Comparison of ENCODE assay signal across 1 cellular context in genomic region chr16:2205104-2205966, GRCh38.
A peak's percentile ranks its signal among the peaks of the same experiment; 100 is the strongest.
TF ChIP-seq lines count a peak whose summit lies in the region.

A gene with protein sequence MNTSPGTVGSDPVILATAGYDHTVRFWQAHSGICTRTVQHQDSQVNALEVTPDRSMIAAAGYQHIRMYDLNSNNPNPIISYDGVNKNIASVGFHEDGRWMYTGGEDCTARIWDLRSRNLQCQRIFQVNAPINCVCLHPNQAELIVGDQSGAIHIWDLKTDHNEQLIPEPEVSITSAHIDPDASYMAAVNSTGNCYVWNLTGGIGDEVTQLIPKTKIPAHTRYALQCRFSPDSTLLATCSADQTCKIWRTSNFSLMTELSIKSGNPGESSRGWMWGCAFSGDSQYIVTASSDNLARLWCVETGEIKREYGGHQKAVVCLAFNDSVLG (plus strand): TSS chr16:2205454. CDS start chr16:2206086, 632 bp downstream.

TF ChIP-seq in GM12878, 131 proteins besides CTCF, POLR2A, EP300 and RAD21 (continued from another document and continues in another):
- TF ChIP-seq, protein P1, sequence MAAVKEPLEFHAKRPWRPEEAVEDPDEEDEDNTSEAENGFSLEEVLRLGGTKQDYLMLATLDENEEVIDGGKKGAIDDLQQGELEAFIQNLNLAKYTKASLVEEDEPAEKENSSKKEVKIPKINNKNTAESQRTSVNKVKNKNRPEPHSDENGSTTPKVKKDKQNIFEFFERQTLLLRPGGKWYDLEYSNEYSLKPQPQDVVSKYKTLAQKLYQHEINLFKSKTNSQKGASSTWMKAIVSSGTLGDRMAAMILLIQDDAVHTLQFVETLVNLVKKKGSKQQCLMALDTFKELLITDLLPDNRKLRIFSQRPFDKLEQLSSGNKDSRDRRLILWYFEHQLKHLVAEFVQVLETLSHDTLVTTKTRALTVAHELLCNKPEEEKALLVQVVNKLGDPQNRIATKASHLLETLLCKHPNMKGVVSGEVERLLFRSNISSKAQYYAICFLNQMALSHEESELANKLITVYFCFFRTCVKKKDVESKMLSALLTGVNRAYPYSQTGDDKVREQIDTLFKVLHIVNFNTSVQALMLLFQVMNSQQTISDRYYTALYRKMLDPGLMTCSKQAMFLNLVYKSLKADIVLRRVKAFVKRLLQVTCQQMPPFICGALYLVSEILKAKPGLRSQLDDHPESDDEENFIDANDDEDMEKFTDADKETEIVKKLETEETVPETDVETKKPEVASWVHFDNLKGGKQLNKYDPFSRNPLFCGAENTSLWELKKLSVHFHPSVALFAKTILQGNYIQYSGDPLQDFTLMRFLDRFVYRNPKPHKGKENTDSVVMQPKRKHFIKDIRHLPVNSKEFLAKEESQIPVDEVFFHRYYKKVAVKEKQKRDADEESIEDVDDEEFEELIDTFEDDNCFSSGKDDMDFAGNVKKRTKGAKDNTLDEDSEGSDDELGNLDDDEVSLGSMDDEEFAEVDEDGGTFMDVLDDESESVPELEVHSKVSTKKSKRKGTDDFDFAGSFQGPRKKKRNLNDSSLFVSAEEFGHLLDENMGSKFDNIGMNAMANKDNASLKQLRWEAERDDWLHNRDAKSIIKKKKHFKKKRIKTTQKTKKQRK (IDR thresholded peaks at IDR 0.05; ENCODE audit: low read depth, low read length): 0 out of 2 replicates have a peak, but pooled peaks have one; percentile 35
- TF ChIP-seq, protein P2, sequence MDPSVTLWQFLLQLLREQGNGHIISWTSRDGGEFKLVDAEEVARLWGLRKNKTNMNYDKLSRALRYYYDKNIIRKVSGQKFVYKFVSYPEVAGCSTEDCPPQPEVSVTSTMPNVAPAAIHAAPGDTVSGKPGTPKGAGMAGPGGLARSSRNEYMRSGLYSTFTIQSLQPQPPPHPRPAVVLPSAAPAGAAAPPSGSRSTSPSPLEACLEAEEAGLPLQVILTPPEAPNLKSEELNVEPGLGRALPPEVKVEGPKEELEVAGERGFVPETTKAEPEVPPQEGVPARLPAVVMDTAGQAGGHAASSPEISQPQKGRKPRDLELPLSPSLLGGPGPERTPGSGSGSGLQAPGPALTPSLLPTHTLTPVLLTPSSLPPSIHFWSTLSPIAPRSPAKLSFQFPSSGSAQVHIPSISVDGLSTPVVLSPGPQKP (IDR thresholded peaks at IDR 0.05; ENCODE audit: low read depth, low read length): no peak; the same call in 1 of the 2 replicates
- peak; percentile 93 for TF ChIP-seq NR2F1 (conservative IDR thresholded peaks at IDR 0.05)
- no peak for TF ChIP-seq TCF12 (IDR thresholded peaks at IDR 0.05; ENCODE audit: low read depth, low read length)
- TF ChIP-seq POLR2AphosphoS5 (IDR thresholded peaks at IDR 0.05; ENCODE audit: low read length): peak; percentile 83; the same call in 1 of the 2 replicates
- no peak for TF ChIP-seq MYB (IDR thresholded peaks at IDR 0.05; ENCODE audit: borderline replicate concordance, low read depth, low read length)
- TF ChIP-seq, protein P3, sequence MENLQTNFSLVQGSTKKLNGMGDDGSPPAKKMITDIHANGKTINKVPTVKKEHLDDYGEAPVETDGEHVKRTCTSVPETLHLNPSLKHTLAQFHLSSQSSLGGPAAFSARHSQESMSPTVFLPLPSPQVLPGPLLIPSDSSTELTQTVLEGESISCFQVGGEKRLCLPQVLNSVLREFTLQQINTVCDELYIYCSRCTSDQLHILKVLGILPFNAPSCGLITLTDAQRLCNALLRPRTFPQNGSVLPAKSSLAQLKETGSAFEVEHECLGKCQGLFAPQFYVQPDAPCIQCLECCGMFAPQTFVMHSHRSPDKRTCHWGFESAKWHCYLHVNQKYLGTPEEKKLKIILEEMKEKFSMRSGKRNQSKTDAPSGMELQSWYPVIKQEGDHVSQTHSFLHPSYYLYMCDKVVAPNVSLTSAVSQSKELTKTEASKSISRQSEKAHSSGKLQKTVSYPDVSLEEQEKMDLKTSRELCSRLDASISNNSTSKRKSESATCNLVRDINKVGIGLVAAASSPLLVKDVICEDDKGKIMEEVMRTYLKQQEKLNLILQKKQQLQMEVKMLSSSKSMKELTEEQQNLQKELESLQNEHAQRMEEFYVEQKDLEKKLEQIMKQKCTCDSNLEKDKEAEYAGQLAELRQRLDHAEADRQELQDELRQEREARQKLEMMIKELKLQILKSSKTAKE (IDR thresholded peaks at IDR 0.05; ENCODE audit: low read depth, poor library complexity, severe bottlenecking): no peak
- peak; percentile 41; the same call in 1 of the 2 replicates for TF ChIP-seq RAD51 (IDR thresholded peaks at IDR 0.05)
- TF ChIP-seq EZH2 (IDR thresholded peaks at IDR 0.05; ENCODE audit: borderline replicate concordance, control insufficient read depth, low read depth, low read length): no peak
- TF ChIP-seq ZNF384 (IDR thresholded peaks at IDR 0.05; ENCODE audit: borderline replicate concordance, low read depth, low read length): no peak
- TF ChIP-seq POLR2AphosphoS2 (IDR thresholded peaks at IDR 0.05; ENCODE audit: low read depth, low read length): peak; percentile 95
- TF ChIP-seq, protein P4, sequence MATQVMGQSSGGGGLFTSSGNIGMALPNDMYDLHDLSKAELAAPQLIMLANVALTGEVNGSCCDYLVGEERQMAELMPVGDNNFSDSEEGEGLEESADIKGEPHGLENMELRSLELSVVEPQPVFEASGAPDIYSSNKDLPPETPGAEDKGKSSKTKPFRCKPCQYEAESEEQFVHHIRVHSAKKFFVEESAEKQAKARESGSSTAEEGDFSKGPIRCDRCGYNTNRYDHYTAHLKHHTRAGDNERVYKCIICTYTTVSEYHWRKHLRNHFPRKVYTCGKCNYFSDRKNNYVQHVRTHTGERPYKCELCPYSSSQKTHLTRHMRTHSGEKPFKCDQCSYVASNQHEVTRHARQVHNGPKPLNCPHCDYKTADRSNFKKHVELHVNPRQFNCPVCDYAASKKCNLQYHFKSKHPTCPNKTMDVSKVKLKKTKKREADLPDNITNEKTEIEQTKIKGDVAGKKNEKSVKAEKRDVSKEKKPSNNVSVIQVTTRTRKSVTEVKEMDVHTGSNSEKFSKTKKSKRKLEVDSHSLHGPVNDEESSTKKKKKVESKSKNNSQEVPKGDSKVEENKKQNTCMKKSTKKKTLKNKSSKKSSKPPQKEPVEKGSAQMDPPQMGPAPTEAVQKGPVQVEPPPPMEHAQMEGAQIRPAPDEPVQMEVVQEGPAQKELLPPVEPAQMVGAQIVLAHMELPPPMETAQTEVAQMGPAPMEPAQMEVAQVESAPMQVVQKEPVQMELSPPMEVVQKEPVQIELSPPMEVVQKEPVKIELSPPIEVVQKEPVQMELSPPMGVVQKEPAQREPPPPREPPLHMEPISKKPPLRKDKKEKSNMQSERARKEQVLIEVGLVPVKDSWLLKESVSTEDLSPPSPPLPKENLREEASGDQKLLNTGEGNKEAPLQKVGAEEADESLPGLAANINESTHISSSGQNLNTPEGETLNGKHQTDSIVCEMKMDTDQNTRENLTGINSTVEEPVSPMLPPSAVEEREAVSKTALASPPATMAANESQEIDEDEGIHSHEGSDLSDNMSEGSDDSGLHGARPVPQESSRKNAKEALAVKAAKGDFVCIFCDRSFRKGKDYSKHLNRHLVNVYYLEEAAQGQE (IDR thresholded peaks at IDR 0.05; ENCODE audit: low read depth, low read length): no peak
- TF ChIP-seq ETV6 (conservative IDR thresholded peaks at IDR 0.05 in 1 of 2, IDR thresholded peaks at IDR 0.05 in 1 of 2; ENCODE audit: borderline replicate concordance in 1 of 2, low read depth in 1 of 2): no peak
- TF ChIP-seq MTA3 (IDR thresholded peaks at IDR 0.05; ENCODE audit: borderline replicate concordance, low read length): no peak
- TF ChIP-seq PKNOX1 (IDR thresholded peaks at IDR 0.05): no peak
- no peak for TF ChIP-seq MEF2A (IDR thresholded peaks at IDR 0.05; ENCODE audit: insufficient read depth, low read depth, low read length)
- TF ChIP-seq CREB1 (IDR thresholded peaks at IDR 0.05; ENCODE audit: low read depth): peak; percentile 56
- peak; percentile 73 for TF ChIP-seq RELA (IDR thresholded peaks at IDR 0.05; ENCODE audit: borderline replicate concordance, partially characterized antibody)
- TF ChIP-seq SREBF2 (IDR thresholded peaks at IDR 0.05; ENCODE audit: low read length): no peak
- no peak; the same call in 1 of the 2 replicates for TF ChIP-seq HDGF (IDR thresholded peaks at IDR 0.05)
- peak; percentile 88; the same call in 1 of the 2 replicates for TF ChIP-seq GATAD2B (conservative IDR thresholded peaks at IDR 0.05; ENCODE audit: low read depth)
- no peak for TF ChIP-seq NFIC (IDR thresholded peaks at IDR 0.05; ENCODE audit: low read depth, low read length)
- TF ChIP-seq SMAD1 (IDR thresholded peaks at IDR 0.05; ENCODE audit: low read depth, partially characterized antibody): no peak
- TF ChIP-seq ZNF217 (IDR thresholded peaks at IDR 0.05): peak; percentile 69
- peak; percentile 28; the same call in 1 of the 2 replicates for TF ChIP-seq EED (IDR thresholded peaks at IDR 0.05; ENCODE audit: low read depth)
- TF ChIP-seq HDAC2 (IDR thresholded peaks at IDR 0.05): no peak
- TF ChIP-seq SREBF1 (IDR thresholded peaks at IDR 0.05; ENCODE audit: low read length): peak; percentile 90
- TF ChIP-seq ZBTB40 (IDR thresholded peaks at IDR 0.05; ENCODE audit: borderline replicate concordance): no peak
- TF ChIP-seq WRNIP1 (IDR thresholded peaks at IDR 0.05; ENCODE audit: borderline replicate concordance, low read depth, low read length): no peak
- TF ChIP-seq, protein P5, sequence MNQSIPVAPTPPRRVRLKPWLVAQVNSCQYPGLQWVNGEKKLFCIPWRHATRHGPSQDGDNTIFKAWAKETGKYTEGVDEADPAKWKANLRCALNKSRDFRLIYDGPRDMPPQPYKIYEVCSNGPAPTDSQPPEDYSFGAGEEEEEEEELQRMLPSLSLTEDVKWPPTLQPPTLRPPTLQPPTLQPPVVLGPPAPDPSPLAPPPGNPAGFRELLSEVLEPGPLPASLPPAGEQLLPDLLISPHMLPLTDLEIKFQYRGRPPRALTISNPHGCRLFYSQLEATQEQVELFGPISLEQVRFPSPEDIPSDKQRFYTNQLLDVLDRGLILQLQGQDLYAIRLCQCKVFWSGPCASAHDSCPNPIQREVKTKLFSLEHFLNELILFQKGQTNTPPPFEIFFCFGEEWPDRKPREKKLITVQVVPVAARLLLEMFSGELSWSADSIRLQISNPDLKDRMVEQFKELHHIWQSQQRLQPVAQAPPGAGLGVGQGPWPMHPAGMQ (IDR thresholded peaks at IDR 0.05; ENCODE audit: borderline replicate concordance): no peak
- no peak for TF ChIP-seq MEF2B (IDR thresholded peaks at IDR 0.05; ENCODE audit: partially characterized antibody, poor library complexity, severe bottlenecking)
- TF ChIP-seq SMAD5 (IDR thresholded peaks at IDR 0.05; ENCODE audit: low read depth): peak; percentile 84
- peak; percentile 94 for TF ChIP-seq PML (IDR thresholded peaks at IDR 0.05; ENCODE audit: low read length)
- TF ChIP-seq ASH2L (IDR thresholded peaks at IDR 0.05; ENCODE audit: borderline replicate concordance, low read depth): peak; percentile 58; the same call in 1 of the 2 replicates
- TF ChIP-seq CHD2 (IDR thresholded peaks at IDR 0.05; ENCODE audit: borderline replicate concordance, low read depth, low read length): 0 out of 2 replicates have a peak, but pooled peaks have one; percentile 33
- TF ChIP-seq JUND (IDR thresholded peaks at IDR 0.05; ENCODE audit: low read depth, low read length): peak; percentile 96
- TF ChIP-seq CBX5 (IDR thresholded peaks at IDR 0.05; ENCODE audit: low read depth): no peak
- TF ChIP-seq STAT3 (IDR thresholded peaks at IDR 0.05; ENCODE audit: low read depth, low read length): no peak
- peak; percentile 95 for TF ChIP-seq ATF7 (IDR thresholded peaks at IDR 0.05; ENCODE audit: low read depth)
